In genomic region chrX:18983711-18984380, GRCh38 we compare ENCODE assay signal across 8 cellular contexts. TPM values are rescaled to one million over a fixed set of nuclear protein-coding genes. Genes with fewer than 3 reads are reported as not detected.
DNase-seq lines count a peak whose midpoint lies in the region; ATAC-seq, FAIRE-seq and TF ChIP-seq lines count a peak whose summit lies in the region.

TSS of gene PHKA2 (minus strand) at chrX:18984114. CDS start at chrX:18983932, 182 bp downstream.

- H3K36me3 Mint-ChIP-seq in CD8-positive, alpha-beta memory T cell, result no peaks in the 10 kb centered on the region

- peak within 1 kb of the TSS; percentile 71 for H3K4me3 ChIP-seq in CD8-positive, alpha-beta memory T cell (ENCODE audit: low read length)
- H3K4me3 ChIP-seq in bronchial epithelial cell (ENCODE audit: low read depth, low read length), result peak within 1 kb of the TSS; percentile 46
- H3K4me3 ChIP-seq in keratinocyte (ENCODE audit: control insufficient read depth in 2 of 3, extremely low read depth in 1 of 3, insufficient read depth in 2 of 3, low read depth in 1 of 3, low read length in 3 of 3), result peak within 1 kb of the TSS; percentile 65 to 85 (median 75)

- H2AFZ ChIP-seq in keratinocyte (ENCODE audit: control insufficient read depth, low read length), result peak within 1 kb of the TSS; percentile 77

- peaks cover 20% of the 10 kb centered on the region for H3K79me2 ChIP-seq in keratinocyte (ENCODE audit: control insufficient read depth, insufficient read depth, low read length)

- H3K9ac ChIP-seq in keratinocyte (ENCODE audit: control insufficient read depth, extremely low read depth, insufficient read depth, low read length), result peak within 1 kb of the TSS; percentile 79

- dilution Hi-C loops in keratinocyte (cut with MboI; ENCODE audit: extremely low pct_ligation_motif_present, low sequenced_read_pairs), result no loop called here

- H3K27ac Mint-ChIP-seq in CD8-positive, alpha-beta memory T cell, result peak within 1 kb of the TSS; percentile 79 to 98 (median 92)

- no peaks in the 10 kb centered on the region for H3K9me1 ChIP-seq in keratinocyte (ENCODE audit: control insufficient read depth, extremely low read depth, insufficient read depth, low read length)

- H4K20me1 ChIP-seq in keratinocyte (ENCODE audit: control insufficient read depth, extremely low read depth, insufficient read depth, low read length), result no peaks in the 10 kb centered on the region

- H3K4me2 ChIP-seq in keratinocyte (ENCODE audit: control insufficient read depth, extremely low read depth, insufficient read depth, low read depth, low read length), result peak within 1 kb of the TSS; percentile 90

- H3K4me1 ChIP-seq in CD8-positive, alpha-beta memory T cell (ENCODE audit: insufficient read depth, low read length), result peaks cover 12% of the 10 kb centered on the region
- peaks cover 6% of the 10 kb centered on the region for H3K4me1 ChIP-seq in keratinocyte (ENCODE audit: control insufficient read depth, extremely low read depth, insufficient read depth, low read length)

- DNase-seq in CD8-positive, alpha-beta memory T cell, result peak in 2 of 5 donors; percentile 19 to 49
- peak; percentile 2 for DNase-seq in T follicular helper cell (ENCODE audit: low read depth)
- DNase-seq in bronchial epithelial cell (ENCODE audit: low read depth), result no peak
- no peak for DNase-seq in keratinocyte (ENCODE audit: low read depth, low spot score)
- DNase-seq in stimulated activated CD4-positive, alpha-beta T cell treated with anti-CD3 and anti-CD28 coated beads, Interleukin-12 subunit alpha, Interleukin-12 subunit beta, amount 100 ng/mL, for 4 hours, result peak; percentile 33
- DNase-seq in HTR-8/SVneo (ENCODE audit: insufficient read length, low spot score), result no peak

- peaks cover 8 to 36% (median 10%) of the 10 kb centered on the region in 3 donors for H3K4me1 Mint-ChIP-seq in CD8-positive, alpha-beta memory T cell

- H3K27me3 Mint-ChIP-seq in CD8-positive, alpha-beta memory T cell, result peaks cover 0 to 9% of the 10 kb centered on the region in 2 donors

- H3K9me3 Mint-ChIP-seq in CD8-positive, alpha-beta memory T cell, result no peaks in the 10 kb centered on the region

- no peaks in the 10 kb centered on the region for H3K9me3 ChIP-seq in CD8-positive, alpha-beta memory T cell (ENCODE audit: low read length)
- H3K9me3 ChIP-seq in keratinocyte (ENCODE audit: control insufficient read depth, low read depth, low read length), result no peaks in the 10 kb centered on the region

- TF ChIP-seq CTCF in bronchial epithelial cell (IDR thresholded peaks at IDR 0.05; ENCODE audit: insufficient read depth, low read length, severe bottlenecking) (no peak), keratinocyte (optimal IDR thresholded peaks at IDR 0.05 in 1 of 3, IDR thresholded peaks at IDR 0.05 in 1 of 3, conservative IDR thresholded peaks at IDR 0.05 in 1 of 3; ENCODE audit: extremely low read depth in 1 of 3, insufficient read depth in 2 of 3, low read length in 3 of 3) (no peak)

- no peaks in the 10 kb centered on the region for H3K27me3 ChIP-seq in CD8-positive, alpha-beta memory T cell (ENCODE audit: insufficient read depth, low read length, poor library complexity, severe bottlenecking)
- H3K27me3 ChIP-seq in bronchial epithelial cell (ENCODE audit: control insufficient read depth, insufficient read depth, low read length), result no peaks in the 10 kb centered on the region
- no peaks in the 10 kb centered on the region for H3K27me3 ChIP-seq in keratinocyte (ENCODE audit: control insufficient read depth, extremely low read depth, insufficient read depth, low read length)

- POLR2A ChIA-PET in CD8-positive, alpha-beta memory T cell (lab: Charles Lee), result no interaction called here

- FAIRE-seq in bronchial epithelial cell (lab: Jason Lieb, UNC), result no peak
- FAIRE-seq in keratinocyte (lab: Jason Lieb, UNC), result no peak
- no peak for FAIRE-seq in HTR-8/SVneo (lab: Jason Lieb, UNC)

- H3K27ac ChIP-seq in CD8-positive, alpha-beta memory T cell (ENCODE audit: low read depth, low read length), result peak within 1 kb of the TSS; percentile 76
- H3K27ac ChIP-seq in keratinocyte (ENCODE audit: control insufficient read depth, insufficient read depth, low read length), result peak within 1 kb of the TSS; percentile 77

- ATAC-seq in GM19372 (IDR thresholded peaks at IDR 0.05; ENCODE audit: low read depth, unreplicated experiment) (peak; percentile 33), HG03457 (IDR thresholded peaks at IDR 0.05; ENCODE audit: unreplicated experiment) (peak; percentile 33)

- CTCF ChIA-PET in CD8-positive, alpha-beta memory T cell (lab: Charles Lee), result no interaction called here

- H3K36me3 ChIP-seq in CD8-positive, alpha-beta memory T cell (ENCODE audit: insufficient read depth, low read length), result no peaks in the 10 kb centered on the region
- no peaks in the 10 kb centered on the region for H3K36me3 ChIP-seq in bronchial epithelial cell (ENCODE audit: control insufficient read depth, insufficient read depth, low read length)
- no peaks in the 10 kb centered on the region for H3K36me3 ChIP-seq in keratinocyte (ENCODE audit: control insufficient read depth in 2 of 2, extremely low read depth in 1 of 2, insufficient read depth in 2 of 2, low read length in 2 of 2)

- peak within 1 kb of the TSS; percentile 75 to 93 (median 85) for H3K4me3 Mint-ChIP-seq in CD8-positive, alpha-beta memory T cell

RNA-seq across cellular contexts. Expression of gene PHKA2, which starts in this region (rescaled TPM):
- total RNA-seq in CD8-positive, alpha-beta memory T cell, result 10 to 100 TPM; 16.0 to 16.1 TPM
- polyA plus RNA-seq in CD8-positive, alpha-beta memory T cell, result 9.7 TPM
- 16.6 and 17.8 TPM in 2 replicates for total RNA-seq in bronchial epithelial cell
- polyA plus RNA-seq in keratinocyte, result 14.1 to 17.2 TPM (median 15.2 TPM) in 3 replicates
- 3.1 TPM for polyA plus RNA-seq in keratinocyte (2011; ENCODE audit: low read depth)
- 4.5 and 5.3 TPM in 2 replicates for polyA plus RNA-seq in keratinocyte (2011; cell fraction: cytosol; rRNA removed)
- 63.0 and 78.3 TPM in 2 replicates for polyA plus RNA-seq in keratinocyte (2011; cell fraction: nucleus; rRNA removed)
- 8.3 and 10.8 TPM in 2 replicates for polyA plus RNA-seq in keratinocyte (2012; ENCODE audit: low replicate concordance)
- polyA minus RNA-seq in keratinocyte, result 24.4 to 45.6 TPM (median 25.6 TPM) in 3 replicates
- polyA minus RNA-seq in keratinocyte (2011; cell fraction: cytosol; rRNA and poly(A)+ RNA removed), result 10.4 TPM
- 30.7 and 40.1 TPM in 2 replicates for polyA minus RNA-seq in keratinocyte (2011; cell fraction: nucleus; rRNA and poly(A)+ RNA removed)

Comparison
In these comparisons a context has a peak if more than half of its experiments do, and no peak if none do; other contexts are left out.
1. DNase-seq: peak in T follicular helper cell (single experiment) and stimulated activated CD4-positive, alpha-beta T cell treated with anti-CD3 and anti-CD28 coated beads, Interleukin-12 subunit alpha, Interleukin-12 subunit beta, amount 100 ng/mL, for 4 hours (single experiment); none in bronchial epithelial cell (single experiment), keratinocyte (single experiment) and HTR-8/SVneo (single experiment).
2. Peak in every context shown above with its lines, with median percentiles within 50 percentile points of each other: H3K4me3 ChIP-seq.